36 cellular contexts compared by ENCODE assay signal in genomic region chr4:57312296-57312695, GRCh38.
"Had no signal": no experiment of that assay in that cellular context is flagged by ENCODE, and none has a peak within 500 bp of the region (broad histone marks: within the 10 kb centered on the region; RNA-seq: fewer than 3 reads in every experiment).

No MANE protein-coding gene starts in this region.

- H3K9ac ChIP-seq: KMS-11 had no signal

- DNase-seq: Karpas-422, Kasumi-1, MG63, MM.1S, MV-4-11, NCI-H1048, NCI-H1092, NCI-H1092 treated with DMSO at 0.1 percent for 48 hours, NCI-H1105, NCI-H1105 treated with DMSO at 0.1 percent for 48 hours, NCI-H1417, NCI-H1417 treated with DMSO at 0.1 percent for 48 hours, NCI-H1436, NCI-H1436 treated with DMSO at 0.1 percent for 48 hours, NCI-H146, NCI-H1694, NCI-H1694 treated with DMSO at 0.1 percent for 48 hours, NCI-H187, NCI-H187 treated with DMSO at 0.1 percent for 48 hours, NCI-H1930, NCI-H2029, NCI-H2029 treated with DMSO at 0.1 percent for 48 hours, NCI-H2081, NCI-H2081 treated with DMSO at 0.1 percent for 48 hours, NCI-H2107, NCI-H2171, NCI-H2171 treated with DMSO at 0.1 percent for 48 hours, NCI-H2227 treated with DMSO at 0.1 percent for 48 hours, NCI-H226, NCI-H345, NCI-H446, NCI-H446 treated with DMSO at 0.1 percent for 48 hours, NCI-H510A, NCI-H510A treated with DMSO at 0.1 percent for 48 hours, NCI-H524 had no signal

- H3K27me3 ChIP-seq: MG63 had no signal

- H3K4me2 ChIP-seq: KMS-11 had no signal

- H3K9me3 ChIP-seq: MG63 had no signal

- H3K36me3 ChIP-seq: MG63 had no signal

- H3K27ac ChIP-seq: KMS-11 had no signal

- H3K4me3 ChIP-seq: MG63 had no signal
